8 cellular contexts compared by ENCODE assay signal in genomic region chr11:2825886-2826678, GRCh38. TPM values are rescaled to one million over a fixed set of nuclear protein-coding genes. Genes with fewer than 3 reads are reported as not detected.
DNase-seq lines count a peak whose midpoint lies in the region; ATAC-seq, FAIRE-seq and TF ChIP-seq lines count a peak whose summit lies in the region.

No MANE protein-coding gene starts in this region.

- POLR2A ChIA-PET in activated CD4-positive, alpha-beta memory T cell treated with anti-CD3 and anti-CD28 coated beads, Interleukin-2, amount 10 ng/mL, durations not matched to agents 7 days and 5 days (lab: Charles Lee): no interaction called here

- H3K27me3 Mint-ChIP-seq in nephron progenitor cell (ENCODE audit: low read depth, poor library complexity): peaks cover 16% of the 10 kb centered on the region
- H3K27me3 Mint-ChIP-seq in activated CD4-positive, alpha-beta memory T cell treated with anti-CD3 and anti-CD28 coated beads, Interleukin-2, amount 10 ng/mL, durations not matched to agents 7 days and 5 days: no peaks in the 10 kb centered on the region

- H3K4me1 ChIP-seq in esophagus muscularis mucosa: peaks cover 35 to 53% (median 41%) of the 10 kb centered on the region in 4 donors

- TF ChIP-seq EP300 in esophagus muscularis mucosa (IDR thresholded peaks at IDR 0.05): peak; percentile 55

- no peak for TF ChIP-seq CTCF in esophagus muscularis mucosa (IDR thresholded peaks at IDR 0.05)
- no peak for TF ChIP-seq CTCF in nephron progenitor cell (IDR thresholded peaks at IDR 0.05)

- H3K36me3 Mint-ChIP-seq in nephron progenitor cell (ENCODE audit: low read depth): peaks cover 37% of the 10 kb centered on the region
- peaks cover 17% of the 10 kb centered on the region for H3K36me3 Mint-ChIP-seq in activated CD4-positive, alpha-beta memory T cell treated with anti-CD3 and anti-CD28 coated beads, Interleukin-2, amount 10 ng/mL, durations not matched to agents 7 days and 5 days (ENCODE audit: low read depth)

- H3K4me3 ChIP-seq in esophagus muscularis mucosa: peak overlapping the region; percentile 34 to 54 (median 40)

- no peak for FAIRE-seq in RCC 7860 (lab: Jason Lieb, UNC)

- TF ChIP-seq POLR2A in esophagus muscularis mucosa (IDR thresholded peaks at IDR 0.05; ENCODE audit: low read depth): no peak

- peak overlapping the region; percentile 90 to 99 (median 96) for H3K27ac ChIP-seq in esophagus muscularis mucosa (replicated peaks in 1 of 4)

- intact Hi-C loops in esophagus muscularis mucosa (cut with DNase I): loop anchor here (5.0 kb wide), 2 partner anchors 49 to 124 kb away; no protein-coding TSS in a partner anchor

- H3K4me1 Mint-ChIP-seq in nephron progenitor cell: peaks cover 31% of the 10 kb centered on the region
- no peaks in the 10 kb centered on the region for H3K4me1 Mint-ChIP-seq in activated CD4-positive, alpha-beta memory T cell treated with anti-CD3 and anti-CD28 coated beads, Interleukin-2, amount 10 ng/mL, durations not matched to agents 7 days and 5 days

- H3K9me3 ChIP-seq in esophagus muscularis mucosa: peaks cover 0 to 20% (median 7%) of the 10 kb centered on the region in 4 donors

- DNase-seq in AML-193 (lab: John Stamatoyannopoulos, UW) (peak; percentile 67 to 72), RCC 7860 (ENCODE audit: low spot score) (peak; percentile 32), esophagus muscularis mucosa (ENCODE audit: extremely low spot score) (peak; percentile 94), nephron progenitor cell (no peak), putamen (ENCODE audit: low spot score) (no peak)
- no peak for DNase-seq in activated CD4-positive, alpha-beta memory T cell treated with anti-CD3 and anti-CD28 coated beads, Interleukin-2, amount 10 ng/mL, durations not matched to agents 7 days and 5 days

- no peak overlapping the region for H3K4me3 Mint-ChIP-seq in nephron progenitor cell
- H3K4me3 Mint-ChIP-seq in activated CD4-positive, alpha-beta memory T cell treated with anti-CD3 and anti-CD28 coated beads, Interleukin-2, amount 10 ng/mL, durations not matched to agents 7 days and 5 days: no peak overlapping the region

- WGBS in esophagus muscularis mucosa: 8% methylated on average over 13 of the region's 29 CpGs

- peaks cover 61% of the 10 kb centered on the region for H3K9me3 Mint-ChIP-seq in nephron progenitor cell
- H3K9me3 Mint-ChIP-seq in activated CD4-positive, alpha-beta memory T cell treated with anti-CD3 and anti-CD28 coated beads, Interleukin-2, amount 10 ng/mL, durations not matched to agents 7 days and 5 days: peaks cover 44% of the 10 kb centered on the region

- H3K27me3 ChIP-seq in esophagus muscularis mucosa: no peaks in the 10 kb centered on the region

- no peaks in the 10 kb centered on the region for H3K36me3 ChIP-seq in esophagus muscularis mucosa

- ATAC-seq in HG03460 (IDR thresholded peaks at IDR 0.05; ENCODE audit: unreplicated experiment): no peak
- ATAC-seq in HG02588 (IDR thresholded peaks at IDR 0.05; ENCODE audit: unreplicated experiment): no peak

- peak overlapping the region; percentile 64 for H3K27ac Mint-ChIP-seq in nephron progenitor cell
- H3K27ac Mint-ChIP-seq in activated CD4-positive, alpha-beta memory T cell treated with anti-CD3 and anti-CD28 coated beads, Interleukin-2, amount 10 ng/mL, durations not matched to agents 7 days and 5 days: no peak overlapping the region

- CTCF ChIA-PET in activated CD4-positive, alpha-beta memory T cell treated with anti-CD3 and anti-CD28 coated beads, Interleukin-2, amount 10 ng/mL, durations not matched to agents 7 days and 5 days (lab: Charles Lee): no interaction called here

RNA-seq across cellular contexts. Expression of gene CDKN1C, which starts 59.5 kb away (rescaled TPM):
- 100 to 1,000 TPM; 153 to 349 (median 186) TPM for total RNA-seq in esophagus muscularis mucosa
- total RNA-seq in activated CD4-positive, alpha-beta memory T cell treated with anti-CD3 and anti-CD28 coated beads, Interleukin-2, amount 10 ng/mL, durations not matched to agents 7 days and 5 days: under 1 TPM; 0.55 to 0.60 TPM

Comparison
In these comparisons a context has a peak if more than half of its experiments do, and no peak if none do; other contexts are left out.
1. DNase-seq: peak in AML-193 (2 of 2), RCC 7860 (single experiment) and esophagus muscularis mucosa (single experiment); none in nephron progenitor cell (single experiment), activated CD4-positive, alpha-beta memory T cell treated with anti-CD3 and anti-CD28 coated beads, Interleukin-2, amount 10 ng/mL, durations not matched to agents 7 days and 5 days (single experiment) and putamen (single experiment).
2. RNA of gene CDKN1C, which starts 59.5 kb away (total RNA-seq): 153 to 349 TPM in esophagus muscularis mucosa; 0.55 to 0.60 TPM in activated CD4-positive, alpha-beta memory T cell treated with anti-CD3 and anti-CD28 coated beads, Interleukin-2, amount 10 ng/mL, durations not matched to agents 7 days and 5 days; every median in the first group is over 10 times any median in the second.